Comparison of ENCODE assay signal across 32 cellular contexts in genomic region chr1:53398585-53399365, GRCh38.
A peak's percentile ranks its signal among the peaks of the same experiment; 100 is the strongest.
DNase-seq lines count a peak whose midpoint lies in the region; ATAC-seq lines count a peak whose summit lies in the region.
"Had no signal": no experiment of that assay in that cellular context is flagged by ENCODE, and none has a peak within 500 bp of the region (broad histone marks: within the 10 kb centered on the region; RNA-seq: fewer than 3 reads in every experiment).

No MANE protein-coding gene starts in this region.

- no peaks in the 10 kb centered on the region for H3K27me3 Mint-ChIP-seq in activated T-cell treated with anti-CD3 and anti-CD28 coated beads, Interleukin-2, amount 50 U/mL, for 24 hours
- H3K27me3 Mint-ChIP-seq: activated naive CD8-positive, alpha-beta T cell treated with anti-CD3 and anti-CD28 coated beads, Interleukin-2, amount 50 U/mL, for 24 hours had no signal

- H3K36me3 Mint-ChIP-seq in stimulated activated effector memory CD8-positive, alpha-beta T cell treated with anti-CD3 and anti-CD28 coated beads, Interleukin-12 subunit alpha, Interleukin-12 subunit beta, amount 100 ng/mL, for 72 hours, result no peaks in the 10 kb centered on the region
- no peaks in the 10 kb centered on the region for H3K36me3 Mint-ChIP-seq in activated T-cell treated with anti-CD3 and anti-CD28 coated beads, Interleukin-2, amount 50 U/mL, for 24 hours (ENCODE audit: low read depth)

- H3K4me3 Mint-ChIP-seq in stimulated activated effector memory CD8-positive, alpha-beta T cell treated with anti-CD3 and anti-CD28 coated beads, Interleukin-12 subunit alpha, Interleukin-12 subunit beta, amount 100 ng/mL, for 72 hours, result no peak overlapping the region
- no peak overlapping the region for H3K4me3 Mint-ChIP-seq in activated T-cell treated with anti-CD3 and anti-CD28 coated beads, Interleukin-2, amount 50 U/mL, for 24 hours
- H3K4me3 Mint-ChIP-seq: activated CD8-positive, alpha-beta T cell treated with anti-CD3 and anti-CD28 coated beads, Interleukin-2, amount 10 ng/mL, durations not matched to agents 7 days and 5 days; activated naive CD8-positive, alpha-beta T cell treated with anti-CD3 and anti-CD28 coated beads, Interleukin-2, amount 50 U/mL, for 24 hours; HFFc6; IgD-negative memory B cell; neural crest cell had no signal

- ATAC-seq in left lobe of liver, result no peak
- ATAC-seq in stimulated activated effector memory CD8-positive, alpha-beta T cell treated with anti-CD3 and anti-CD28 coated beads, Interleukin-12 subunit alpha, Interleukin-12 subunit beta, amount 100 ng/mL, for 72 hours, result no peak
- ATAC-seq: activated CD8-positive, alpha-beta T cell treated with anti-CD3 and anti-CD28 coated beads, Interleukin-2, amount 10 ng/mL, durations not matched to agents 7 days and 5 days; activated naive CD8-positive, alpha-beta T cell treated with anti-CD3 and anti-CD28 coated beads, Interleukin-2, amount 50 U/mL, for 24 hours; left cardiac atrium; right cardiac atrium had no signal

- H3K9ac ChIP-seq in HUES48 (ENCODE audit: low read depth, low read length), result no peak overlapping the region
- H3K9ac ChIP-seq: GM23248 had no signal

- H3K4me1 Mint-ChIP-seq in stimulated activated effector memory CD8-positive, alpha-beta T cell treated with anti-CD3 and anti-CD28 coated beads, Interleukin-12 subunit alpha, Interleukin-12 subunit beta, amount 100 ng/mL, for 72 hours, result no peaks in the 10 kb centered on the region
- no peaks in the 10 kb centered on the region for H3K4me1 Mint-ChIP-seq in activated T-cell treated with anti-CD3 and anti-CD28 coated beads, Interleukin-2, amount 50 U/mL, for 24 hours (ENCODE audit: low read depth)
- H3K4me1 Mint-ChIP-seq: activated naive CD8-positive, alpha-beta T cell treated with anti-CD3 and anti-CD28 coated beads, Interleukin-2, amount 50 U/mL, for 24 hours; IgD-negative memory B cell had no signal

- H3K27ac Mint-ChIP-seq in stimulated activated effector memory CD8-positive, alpha-beta T cell treated with anti-CD3 and anti-CD28 coated beads, Interleukin-12 subunit alpha, Interleukin-12 subunit beta, amount 100 ng/mL, for 72 hours, result peak overlapping the region; percentile 11
- H3K27ac Mint-ChIP-seq in activated T-cell treated with anti-CD3 and anti-CD28 coated beads, Interleukin-2, amount 50 U/mL, for 24 hours, result no peak overlapping the region
- H3K27ac Mint-ChIP-seq: activated CD8-positive, alpha-beta T cell treated with anti-CD3 and anti-CD28 coated beads, Interleukin-2, amount 10 ng/mL, durations not matched to agents 7 days and 5 days; activated naive CD8-positive, alpha-beta T cell treated with anti-CD3 and anti-CD28 coated beads, Interleukin-2, amount 50 U/mL, for 24 hours; HFFc6 had no signal

- no peaks in the 10 kb centered on the region for H3K9me3 Mint-ChIP-seq in stimulated activated effector memory CD8-positive, alpha-beta T cell treated with anti-CD3 and anti-CD28 coated beads, Interleukin-12 subunit alpha, Interleukin-12 subunit beta, amount 100 ng/mL, for 72 hours
- no peaks in the 10 kb centered on the region for H3K9me3 Mint-ChIP-seq in activated T-cell treated with anti-CD3 and anti-CD28 coated beads, Interleukin-2, amount 50 U/mL, for 24 hours
- H3K9me3 Mint-ChIP-seq: activated naive CD8-positive, alpha-beta T cell treated with anti-CD3 and anti-CD28 coated beads, Interleukin-2, amount 50 U/mL, for 24 hours; HFFc6; IgD-negative memory B cell; neural crest cell had no signal

- no peaks in the 10 kb centered on the region for H3K27me3 ChIP-seq in HUES48 (ENCODE audit: control insufficient read depth, insufficient read depth, low read length)
- H3K27me3 ChIP-seq: colonic mucosa had no signal

- H3K27ac ChIP-seq in HUES48 (ENCODE audit: low read depth, low read length), result peak overlapping the region; percentile 64
- H3K27ac ChIP-seq: cardiac muscle cell, colonic mucosa, epithelial cell of prostate, GM23248 had no signal

- DNase-seq in NCI-H2171 treated with DMSO at 0.1 percent for 48 hours (lab: John Stamatoyannopoulos, UW) (peak; percentile 51), left lobe of liver (ENCODE audit: low spot score) (peak; percentile 19), iPS-NIHi7 (ENCODE audit: extremely low spot score) (no peak)
- DNase-seq in stimulated activated effector memory CD8-positive, alpha-beta T cell treated with anti-CD3 and anti-CD28 coated beads, Interleukin-12 subunit alpha, Interleukin-12 subunit beta, amount 100 ng/mL, for 72 hours (ENCODE audit: low spot score in 2 of 2), result no peak
- DNase-seq in activated T-cell treated with anti-CD3 and anti-CD28 coated beads, Interleukin-2, amount 50 U/mL, for 24 hours, result no peak
- DNase-seq in activated naive CD4-positive, alpha-beta T cell (lab: John Stamatoyannopoulos, UW), result no peak
- DNase-seq: activated CD4-positive, CD25-positive, alpha-beta regulatory T cell treated with anti-CD3 and anti-CD28 coated beads, Interleukin-2, amount 50 U/mL, for 72 hours; activated CD8-positive, alpha-beta T cell treated with anti-CD3 and anti-CD28 coated beads, Interleukin-2, amount 10 ng/mL, durations not matched to agents 7 days and 5 days; activated gamma-delta T cell treated with Interleukin-2 at 50 U/mL for 16 hours; activated naive CD8-positive, alpha-beta T cell treated with anti-CD3 and anti-CD28 coated beads, Interleukin-2, amount 50 U/mL, for 24 hours; activated T-cell treated with anti-CD3 and anti-CD28 coated beads, Interleukin-2, amount 50 U/mL, for 1 hour; C1 segment of cervical spinal cord; colonic mucosa; effector CD8-positive, alpha-beta T cell; HFFc6; hippocampal formation; left cardiac atrium; NCI-H1694 treated with DMSO at 0.1 percent for 48 hours; NCI-H526 treated with DMSO at 0.1 percent for 48 hours; NK-92 treated with Interleukin-12 subunit alpha and Interleukin-12 subunit beta, amount 100 ng/mL, for 24 hours; right cardiac atrium; Right ventricle myocardium superior; stimulated activated CD4-positive, alpha-beta T cell treated with anti-CD3 and anti-CD28 coated beads, Interleukin-12 subunit alpha, Interleukin-12 subunit beta, amount 100 ng/mL, for 4 hours; stimulated activated CD4-positive, alpha-beta T cell treated with anti-CD3 and anti-CD28 coated beads, Interleukin-2, amount 100 ng/mL, for 48 hours; T-helper 2 cell; trophoblast cell had no signal

- H3K9me3 ChIP-seq in HUES48 (ENCODE audit: control insufficient read depth, insufficient read depth, low read length), result 0 out of 2 replicates have a peak, but pooled peaks cover 2% of the 10 kb centered on the region
- H3K9me3 ChIP-seq: colonic mucosa had no signal

- no peaks in the 10 kb centered on the region for H3K36me3 ChIP-seq in HUES48 (ENCODE audit: control insufficient read depth, insufficient read depth, low read length)
- H3K36me3 ChIP-seq: cardiac muscle cell, colonic mucosa had no signal

- peaks cover 14% of the 10 kb centered on the region for H3K4me1 ChIP-seq in HUES48 (ENCODE audit: control insufficient read depth, insufficient read depth, low read length)
- H3K4me1 ChIP-seq: colonic mucosa had no signal

- H3K4me3 ChIP-seq in HUES48 (ENCODE audit: low read depth, low read length), result no peak overlapping the region
- H3K4me3 ChIP-seq: cardiac muscle cell, colonic mucosa, GM23248 had no signal

Comparison
In these comparisons a context has a peak if more than half of its experiments do, and no peak if none do; other contexts are left out.
1. DNase-seq: peak in NCI-H2171 treated with DMSO at 0.1 percent for 48 hours (single experiment) and left lobe of liver (single experiment); none in stimulated activated effector memory CD8-positive, alpha-beta T cell treated with anti-CD3 and anti-CD28 coated beads, Interleukin-12 subunit alpha, Interleukin-12 subunit beta, amount 100 ng/mL, for 72 hours (0 of 2), iPS-NIHi7 (single experiment), activated T-cell treated with anti-CD3 and anti-CD28 coated beads, Interleukin-2, amount 50 U/mL, for 24 hours (single experiment) and activated naive CD4-positive, alpha-beta T cell (0 of 4).